ENCODE assay signal across 2 cellular contexts in the genomic region with DNA sequence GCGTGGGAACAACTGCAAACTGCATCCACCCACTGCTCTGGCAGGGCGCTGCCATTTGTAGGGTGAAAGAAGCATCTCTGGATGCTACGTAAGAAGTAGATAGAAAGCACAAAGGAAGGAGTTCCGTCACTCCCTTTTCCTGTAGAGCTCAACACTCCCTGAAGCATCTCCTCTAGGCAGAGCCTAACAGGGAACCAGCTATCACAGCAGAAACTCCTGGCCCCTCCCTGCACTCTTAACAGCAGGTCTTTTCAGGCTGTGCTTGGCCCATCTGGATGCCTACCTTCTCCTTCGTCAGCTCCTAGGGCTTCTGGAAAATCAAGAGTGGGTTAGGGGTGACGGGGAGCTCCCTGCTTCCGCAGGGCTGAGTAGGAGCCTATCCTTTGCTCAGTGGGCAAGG.
TF ChIP-seq lines count a peak whose summit lies in the region.

No MANE protein-coding gene starts in this region.

TF ChIP-seq in SK-N-SH treated with all-trans-retinoic acid at 6 μM for 48 hours, 23 proteins besides CTCF, POLR2A, EP300 and RAD21 (continued from another document):
- no peak for TF ChIP-seq CREB5 (CRISPR knock-in tag; IDR thresholded peaks at IDR 0.05; ENCODE audit: low read depth)
- no peak for TF ChIP-seq ZNF70 (CRISPR knock-in tag; IDR thresholded peaks at IDR 0.05)
- TF ChIP-seq ARNTL (CRISPR knock-in tag; IDR thresholded peaks at IDR 0.05; ENCODE audit: borderline replicate concordance, low read depth): no peak
- no peak for TF ChIP-seq BACH2 (CRISPR knock-in tag; IDR thresholded peaks at IDR 0.05; ENCODE audit: borderline replicate concordance)
- no peak for TF ChIP-seq ZNF565 (CRISPR knock-in tag; conservative IDR thresholded peaks at IDR 0.05; ENCODE audit: low read depth)
- no peak for TF ChIP-seq ZNF8 (CRISPR knock-in tag; IDR thresholded peaks at IDR 0.05)

TF ChIP-seq in SK-N-SH, 30 proteins besides CTCF, POLR2A, EP300 and RAD21 (continued from another document):
- TF ChIP-seq REST (IDR thresholded peaks at IDR 0.05; ENCODE audit: low read depth, low read length) (no peak), TCF12 (IDR thresholded peaks at IDR 0.05) (no peak), YY1 (IDR thresholded peaks at IDR 0.05; ENCODE audit: low read depth) (no peak), RCOR1 (IDR thresholded peaks at IDR 0.05; ENCODE audit: low read length) (no peak), ELF1 (IDR thresholded peaks at IDR 0.05) (no peak), POLR2AphosphoS5 (IDR thresholded peaks at IDR 0.05; ENCODE audit: low read depth, low read length) (no peak), NFIC (IDR thresholded peaks at IDR 0.05; ENCODE audit: borderline replicate concordance) (no peak), GATA2 (CRISPR knock-in tag; IDR thresholded peaks at IDR 0.05) (no peak), FOXM1 (IDR thresholded peaks at IDR 0.05; ENCODE audit: low read depth) (no peak), PBX3 (IDR thresholded peaks at IDR 0.05) (no peak), MXI1 (IDR thresholded peaks at IDR 0.05; ENCODE audit: low read depth, low read length) (no peak), IRF3 (IDR thresholded peaks at IDR 0.05; ENCODE audit: low read depth, low read length) (no peak), SIN3A (IDR thresholded peaks at IDR 0.05; ENCODE audit: borderline replicate concordance, low read depth, low read length) (no peak), TAF1 (IDR thresholded peaks at IDR 0.05; ENCODE audit: borderline replicate concordance, low read depth, low read length) (no peak), GABPA (IDR thresholded peaks at IDR 0.05; ENCODE audit: low read depth) (no peak)
- TF ChIP-seq, protein P1, sequence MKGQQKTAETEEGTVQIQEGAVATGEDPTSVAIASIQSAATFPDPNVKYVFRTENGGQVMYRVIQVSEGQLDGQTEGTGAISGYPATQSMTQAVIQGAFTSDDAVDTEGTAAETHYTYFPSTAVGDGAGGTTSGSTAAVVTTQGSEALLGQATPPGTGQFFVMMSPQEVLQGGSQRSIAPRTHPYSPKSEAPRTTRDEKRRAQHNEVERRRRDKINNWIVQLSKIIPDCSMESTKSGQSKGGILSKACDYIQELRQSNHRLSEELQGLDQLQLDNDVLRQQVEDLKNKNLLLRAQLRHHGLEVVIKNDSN (IDR thresholded peaks at IDR 0.05; ENCODE audit: borderline replicate concordance, low read depth): no peak
TF ChIP-seq in SK-N-SH: peak in this region for 0.
